Comparison of ENCODE assay signal across 1 cellular context in genomic region chr3:138412821-138413531, GRCh38.
TF ChIP-seq lines count a peak whose summit lies in the region.

No MANE protein-coding gene starts in this region.

TF ChIP-seq in GM23338, 12 proteins besides CTCF, POLR2A, EP300 and RAD21 (continued from another document):
- TF ChIP-seq ZNF462 (CRISPR knock-in tag; IDR thresholded peaks at IDR 0.05), result no peak
- TF ChIP-seq NANOG (IDR thresholded peaks at IDR 0.05; ENCODE audit: borderline replicate concordance), result no peak
- TF ChIP-seq JUNB (IDR thresholded peaks at IDR 0.05; ENCODE audit: unreplicated experiment), result no peak
- no peak for TF ChIP-seq EZH2 (IDR thresholded peaks at IDR 0.05; ENCODE audit: low read depth, unreplicated experiment)
- TF ChIP-seq STAT1 (IDR thresholded peaks at IDR 0.05; ENCODE audit: unreplicated experiment), result no peak
- TF ChIP-seq ZNF331 (CRISPR knock-in tag; IDR thresholded peaks at IDR 0.05; ENCODE audit: low read depth), result no peak
- no peak for TF ChIP-seq EZH2phosphoT487 (IDR thresholded peaks at IDR 0.05; ENCODE audit: unreplicated experiment)
- TF ChIP-seq, protein P1, sequence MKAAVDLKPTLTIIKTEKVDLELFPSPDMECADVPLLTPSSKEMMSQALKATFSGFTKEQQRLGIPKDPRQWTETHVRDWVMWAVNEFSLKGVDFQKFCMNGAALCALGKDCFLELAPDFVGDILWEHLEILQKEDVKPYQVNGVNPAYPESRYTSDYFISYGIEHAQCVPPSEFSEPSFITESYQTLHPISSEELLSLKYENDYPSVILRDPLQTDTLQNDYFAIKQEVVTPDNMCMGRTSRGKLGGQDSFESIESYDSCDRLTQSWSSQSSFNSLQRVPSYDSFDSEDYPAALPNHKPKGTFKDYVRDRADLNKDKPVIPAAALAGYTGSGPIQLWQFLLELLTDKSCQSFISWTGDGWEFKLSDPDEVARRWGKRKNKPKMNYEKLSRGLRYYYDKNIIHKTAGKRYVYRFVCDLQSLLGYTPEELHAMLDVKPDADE (IDR thresholded peaks at IDR 0.05), result no peak
